In the genomic region with DNA sequence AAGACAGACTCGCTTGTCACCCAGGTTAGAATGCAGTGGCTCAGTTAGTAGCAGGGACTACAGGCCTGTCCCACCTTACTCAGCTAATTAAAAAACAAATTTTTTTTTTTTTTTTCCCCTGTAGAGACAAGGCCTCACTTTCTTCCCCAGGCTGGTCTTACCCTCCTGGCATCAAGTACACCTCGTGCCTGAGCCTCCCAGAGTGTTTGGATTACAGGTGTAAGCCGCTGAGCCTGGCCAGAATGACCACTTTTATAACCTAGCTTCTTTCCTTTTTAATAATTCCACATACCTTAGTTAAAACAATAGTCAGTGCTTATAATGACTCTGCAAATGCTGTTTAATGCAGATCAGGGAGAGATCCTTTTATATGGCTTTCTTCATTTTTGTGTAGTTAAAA, we compare ENCODE assay signal across 9 cellular contexts. TPM values are rescaled to one million over a fixed set of nuclear protein-coding genes. Genes with fewer than 3 reads are reported as not detected.
DNase-seq lines count a peak whose midpoint lies in the region; ATAC-seq and TF ChIP-seq lines count a peak whose summit lies in the region.
"Had no signal": no experiment of that assay in that cellular context is flagged by ENCODE, and none has a peak within 500 bp of the region (broad histone marks: within the 10 kb centered on the region; RNA-seq: fewer than 3 reads in every experiment).

No MANE protein-coding gene starts in this region.

- H3K4me1 Mint-ChIP-seq in CD4-positive, alpha-beta memory T cell: peaks cover 35 to 58% (median 43%) of the 10 kb centered on the region in 4 donors
- H3K4me1 Mint-ChIP-seq in HFFc6 (ENCODE audit: low read depth): peaks cover 38% of the 10 kb centered on the region
- peaks cover 21 to 66% (median 55%) of the 10 kb centered on the region in 4 donors for H3K4me1 Mint-ChIP-seq in naive thymus-derived CD8-positive, alpha-beta T cell

- H3K36me3 ChIP-seq in CD4-positive, alpha-beta memory T cell (ENCODE audit: insufficient read depth, low read length): no peaks in the 10 kb centered on the region
- H3K36me3 ChIP-seq in brain microvascular endothelial cell (replicated peaks): no peaks in the 10 kb centered on the region

- H3K4me1 ChIP-seq in CD4-positive, alpha-beta memory T cell (ENCODE audit: insufficient read depth, low read length): peaks cover 50% of the 10 kb centered on the region

- ATAC-seq in naive thymus-derived CD8-positive, alpha-beta T cell: no peak
- ATAC-seq in GM18519 (IDR thresholded peaks at IDR 0.05; ENCODE audit: low FRiP score, unreplicated experiment): no peak
- ATAC-seq: activated naive CD4-positive, alpha-beta T cell treated with anti-CD3 and anti-CD28 coated beads, Interleukin-2, amount 50 U/mL, for 72 hours had no signal

- in situ Hi-C loops in brain microvascular endothelial cell (cut with HindIII; ENCODE audit: low pct_ligation_motif_present, low sequenced_read_pairs): no loop called here

- peak overlapping the region; percentile 14 to 92 (median 65) for H3K27ac Mint-ChIP-seq in CD4-positive, alpha-beta memory T cell
- H3K27ac Mint-ChIP-seq in HFFc6: peak overlapping the region; percentile 87
- peak overlapping the region; percentile 0 to 87 (median 81) for H3K27ac Mint-ChIP-seq in naive thymus-derived CD8-positive, alpha-beta T cell
- H3K27ac Mint-ChIP-seq: activated naive CD4-positive, alpha-beta T cell treated with anti-CD3 and anti-CD28 coated beads, Interleukin-2, amount 50 U/mL, for 72 hours had no signal

- no peak overlapping the region for H3K4me3 ChIP-seq in CD4-positive, alpha-beta memory T cell (ENCODE audit: low read length in 2 of 2)
- H3K4me3 ChIP-seq in brain microvascular endothelial cell (ENCODE audit: low read depth, low read length): no peak overlapping the region

- no peak for TF ChIP-seq CTCF in HFFc6 (IDR thresholded peaks at IDR 0.05)
- no peak for TF ChIP-seq CTCF in brain microvascular endothelial cell (IDR thresholded peaks at IDR 0.05; ENCODE audit: low read depth, low read length, missing control alignments)

- H3K9me3 ChIP-seq in CD4-positive, alpha-beta memory T cell (ENCODE audit: control insufficient read depth in 1 of 2, low read length in 2 of 2): no peaks in the 10 kb centered on the region

- CTCF ChIA-PET in CD4-positive, alpha-beta memory T cell (lab: Charles Lee; ENCODE audit: partially characterized antibody): interaction anchor here (1.7 kb wide), 1 partner anchor 76 kb away, joined by 5 read pairs; no protein-coding TSS in a partner anchor

- H3K9me3 Mint-ChIP-seq in CD4-positive, alpha-beta memory T cell: no peaks in the 10 kb centered on the region
- H3K9me3 Mint-ChIP-seq in HFFc6: no peaks in the 10 kb centered on the region
- no peaks in the 10 kb centered on the region for H3K9me3 Mint-ChIP-seq in naive thymus-derived CD8-positive, alpha-beta T cell
- H3K9me3 Mint-ChIP-seq: activated naive CD4-positive, alpha-beta T cell treated with anti-CD3 and anti-CD28 coated beads, Interleukin-2, amount 50 U/mL, for 72 hours had no signal

- H3K27me3 ChIP-seq in CD4-positive, alpha-beta memory T cell (ENCODE audit: insufficient read depth, low read length): no peaks in the 10 kb centered on the region
- H3K27me3 ChIP-seq in brain microvascular endothelial cell (replicated peaks): no peaks in the 10 kb centered on the region

- intact Hi-C loops in CD4-positive, alpha-beta memory T cell (cut with micrococcal nuclease): no loop called here

- POLR2A ChIA-PET in CD4-positive, alpha-beta memory T cell (lab: Charles Lee; ENCODE audit: partially characterized antibody): interaction anchor here (0.7 to 1.0 kb wide), 2 partner anchors 31 to 42 kb away, joined by 3 to 6 read pairs; a partner anchor contains a TSS
- POLR2A ChIA-PET in naive thymus-derived CD8-positive, alpha-beta T cell (lab: Charles Lee): no interaction called here

- peaks cover 0 to 4% of the 10 kb centered on the region in 2 donors for H3K36me3 Mint-ChIP-seq in CD4-positive, alpha-beta memory T cell
- H3K36me3 Mint-ChIP-seq in HFFc6 (ENCODE audit: low read depth): no peaks in the 10 kb centered on the region
- H3K36me3 Mint-ChIP-seq in naive thymus-derived CD8-positive, alpha-beta T cell: peaks cover 0 to 14% (median 0%) of the 10 kb centered on the region in 3 donors
- H3K36me3 Mint-ChIP-seq: activated naive CD4-positive, alpha-beta T cell treated with anti-CD3 and anti-CD28 coated beads, Interleukin-2, amount 50 U/mL, for 72 hours had no signal

- no peak for DNase-seq in CD4-positive, alpha-beta memory T cell
- DNase-seq in HFFc6 (no peak), brain microvascular endothelial cell (no peak)
- DNase-seq in naive thymus-derived CD8-positive, alpha-beta T cell: no peak
- DNase-seq in effector CD8-positive, alpha-beta T cell (lab: John Stamatoyannopoulos, UW): no peak
- DNase-seq in activated CD4-positive, CD25-positive, alpha-beta regulatory T cell (lab: John Stamatoyannopoulos, UW): no peak
- DNase-seq: T-helper 9 cell had no signal

- H3K27ac ChIP-seq in CD4-positive, alpha-beta memory T cell (ENCODE audit: low read depth, low read length): no peak overlapping the region
- H3K27ac ChIP-seq in brain microvascular endothelial cell: peak overlapping the region; percentile 15

- H3K27me3 Mint-ChIP-seq in CD4-positive, alpha-beta memory T cell: no peaks in the 10 kb centered on the region
- no peaks in the 10 kb centered on the region for H3K27me3 Mint-ChIP-seq in HFFc6 (ENCODE audit: insufficient read depth)
- no peaks in the 10 kb centered on the region for H3K27me3 Mint-ChIP-seq in naive thymus-derived CD8-positive, alpha-beta T cell

- peak overlapping the region in 7 of 8 donors; percentile 19 to 63 (median 45) for H3K4me3 Mint-ChIP-seq in CD4-positive, alpha-beta memory T cell
- H3K4me3 Mint-ChIP-seq in HFFc6: peak overlapping the region; percentile 72
- H3K4me3 Mint-ChIP-seq in naive thymus-derived CD8-positive, alpha-beta T cell: peak overlapping the region in 9 of 10 donors; percentile 25 to 59 (median 50)

RNA-seq across cellular contexts. Expression of a gene that starts 31.3 kb away (rescaled TPM):
- 10 to 100 TPM; 45.0 to 51.0 TPM for total RNA-seq in CD4-positive, alpha-beta memory T cell
- polyA plus RNA-seq in CD4-positive, alpha-beta memory T cell: 1 to 10 TPM; 6.3 to 7.6 TPM
- 10 to 100 TPM; 11.2 to 14.0 (median 12.9) TPM for total RNA-seq in HFFc6 (2021; fragmentation: NEBNext Ultra II Directional; extraction: Animal tissue kit (Norgen Biotek cat#: 25700))
- total RNA-seq in naive thymus-derived CD8-positive, alpha-beta T cell: 10 to 100 TPM; 44.2 to 47.9 TPM
- 1 to 10 TPM; 5.9 to 8.2 (median 6.2) TPM for polyA plus RNA-seq in naive thymus-derived CD8-positive, alpha-beta T cell
